Comparison of ENCODE assay signal across 8 cellular contexts in the genomic region with DNA sequence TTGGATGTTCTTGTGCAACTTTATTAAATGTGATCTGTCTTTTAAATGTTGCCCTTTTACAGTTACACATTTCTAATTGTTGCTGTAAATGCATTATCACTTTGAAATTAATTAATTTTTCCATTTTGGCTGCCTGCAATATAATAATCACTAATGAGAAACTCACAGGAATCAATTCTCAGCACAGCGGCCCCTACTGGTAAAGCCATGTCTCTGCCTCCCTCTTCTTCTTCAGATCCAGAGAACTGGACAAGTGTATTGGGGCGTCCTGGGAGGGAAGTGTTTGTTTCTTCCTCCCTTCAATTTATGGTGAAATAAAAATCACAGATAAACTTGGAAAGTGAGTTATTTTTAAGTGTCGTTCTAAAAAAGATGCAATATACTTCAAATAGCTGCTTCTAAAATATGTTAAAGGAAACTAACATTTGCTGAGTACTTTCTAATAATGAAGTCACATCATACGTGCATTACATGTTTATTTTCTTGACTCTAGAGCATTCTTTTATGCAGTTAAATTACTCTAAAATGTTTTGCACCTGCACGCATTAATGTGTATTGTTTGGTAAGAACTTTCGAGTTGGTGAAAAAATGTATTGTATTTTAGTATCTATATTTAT.
DNase-seq lines count a peak whose midpoint lies in the region; ATAC-seq, FAIRE-seq and TF ChIP-seq lines count a peak whose summit lies in the region.

No MANE protein-coding gene starts in this region.

- no peaks in the 10 kb centered on the region for H4K20me1 ChIP-seq in astrocyte (ENCODE audit: insufficient read depth, low read length)

- CTCF ChIA-PET in CD4-positive, alpha-beta T cell (lab: Charles Lee), result interaction anchor here (1.2 to 1.4 kb wide), 2 partner anchors 9 to 13 kb away, joined by 3 read pairs; no protein-coding TSS in a partner anchor

- TF ChIP-seq CTCF in CD4-positive, alpha-beta T cell (IDR thresholded peaks at IDR 0.05), result peak; percentile 86
- TF ChIP-seq CTCF in GM20000 (IDR thresholded peaks at IDR 0.05; ENCODE audit: extremely low read depth, missing control alignments), result peak; percentile 70
- peak; percentile 80 for TF ChIP-seq CTCF in astrocyte (IDR thresholded peaks at IDR 0.05; ENCODE audit: insufficient read depth, low read depth, low read length)
- peak; percentile 87 for TF ChIP-seq CTCF in kidney epithelial cell (IDR thresholded peaks at IDR 0.05; ENCODE audit: insufficient read depth, low read length, poor library complexity, severe bottlenecking)

- no peaks in the 10 kb centered on the region for H3K9me3 Mint-ChIP-seq in CD4-positive, alpha-beta T cell
- H3K9me3 Mint-ChIP-seq in astrocyte (ENCODE audit: unreplicated experiment), result no peaks in the 10 kb centered on the region
- H3K9me3 Mint-ChIP-seq in activated T-helper 2 cell treated with anti-CD3 and anti-CD28 coated beads, Interferon-gamma antibody, Interleukin-2, Interleukin-4, amounts not matched to agents 10 μg/mL and 5 μg/mL and 100 μg/mL, durations not matched to agents 14 hours and 24 hours and 36 hours, result no peaks in the 10 kb centered on the region

- no peak overlapping the region for H3K27ac Mint-ChIP-seq in CD4-positive, alpha-beta T cell
- H3K27ac Mint-ChIP-seq in astrocyte (ENCODE audit: unreplicated experiment), result no peak overlapping the region
- no peak overlapping the region for H3K27ac Mint-ChIP-seq in activated T-helper 2 cell treated with anti-CD3 and anti-CD28 coated beads, Interferon-gamma antibody, Interleukin-2, Interleukin-4, amounts not matched to agents 10 μg/mL and 5 μg/mL and 100 μg/mL, durations not matched to agents 14 hours and 24 hours and 36 hours

- intact Hi-C loops in CD4-positive, alpha-beta T cell (cut with DNase I, micrococcal nuclease), result loop anchor here in 1 of 2 experiments (5.0 kb wide), 1 partner anchor 315 kb away; no protein-coding TSS in a partner anchor
- intact Hi-C loops in activated T-helper 2 cell treated with anti-CD3 and anti-CD28 coated beads, Interferon-gamma antibody, Interleukin-2, Interleukin-4, amounts not matched to agents 10 μg/mL and 5 μg/mL and 100 μg/mL, durations not matched to agents 14 hours and 24 hours and 36 hours (cut with micrococcal nuclease), result no loop called here

- H3K27me3 ChIP-seq in CD4-positive, alpha-beta T cell (ENCODE audit: control insufficient read depth, insufficient read depth, low read length), result no peaks in the 10 kb centered on the region
- H3K27me3 ChIP-seq in astrocyte (ENCODE audit: insufficient read depth, low read length), result no peaks in the 10 kb centered on the region
- no peaks in the 10 kb centered on the region for H3K27me3 ChIP-seq in kidney epithelial cell (ENCODE audit: control insufficient read depth, insufficient read depth, low read length)

- FAIRE-seq in astrocyte (lab: Jason Lieb, UNC), result no peak

- H3K4me1 Mint-ChIP-seq in CD4-positive, alpha-beta T cell (ENCODE audit: low read depth), result no peaks in the 10 kb centered on the region
- H3K4me1 Mint-ChIP-seq in astrocyte (ENCODE audit: low read depth, unreplicated experiment), result peaks cover 5% of the 10 kb centered on the region
- no peaks in the 10 kb centered on the region for H3K4me1 Mint-ChIP-seq in activated T-helper 2 cell treated with anti-CD3 and anti-CD28 coated beads, Interferon-gamma antibody, Interleukin-2, Interleukin-4, amounts not matched to agents 10 μg/mL and 5 μg/mL and 100 μg/mL, durations not matched to agents 14 hours and 24 hours and 36 hours (ENCODE audit: low read depth)

- no peak overlapping the region for H3K27ac ChIP-seq in CD4-positive, alpha-beta T cell (ENCODE audit: low read depth, low read length)
- H3K27ac ChIP-seq in astrocyte (ENCODE audit: low read depth, low read length), result no peak overlapping the region

- no peak for ATAC-seq in CD4-positive, alpha-beta T cell (ENCODE audit: poor library complexity)
- ATAC-seq in GM18868 (IDR thresholded peaks at IDR 0.05; ENCODE audit: unreplicated experiment), result no peak

- H3K9me3 ChIP-seq in CD4-positive, alpha-beta T cell (ENCODE audit: control insufficient read depth, low read length), result no peaks in the 10 kb centered on the region
- H3K9me3 ChIP-seq in astrocyte (ENCODE audit: insufficient read depth, low read depth, low read length), result no peaks in the 10 kb centered on the region

- no peak overlapping the region for H3K4me3 Mint-ChIP-seq in CD4-positive, alpha-beta T cell
- H3K4me3 Mint-ChIP-seq in astrocyte (ENCODE audit: unreplicated experiment), result no peak overlapping the region
- H3K4me3 Mint-ChIP-seq in activated T-helper 2 cell treated with anti-CD3 and anti-CD28 coated beads, Interferon-gamma antibody, Interleukin-2, Interleukin-4, amounts not matched to agents 10 μg/mL and 5 μg/mL and 100 μg/mL, durations not matched to agents 14 hours and 24 hours and 36 hours (ENCODE audit: low read depth), result no peak overlapping the region

- peaks cover 18% of the 10 kb centered on the region for H3K36me3 Mint-ChIP-seq in CD4-positive, alpha-beta T cell (ENCODE audit: low read depth)
- H3K36me3 Mint-ChIP-seq in astrocyte (ENCODE audit: low read depth, unreplicated experiment), result no peaks in the 10 kb centered on the region
- H3K36me3 Mint-ChIP-seq in activated T-helper 2 cell treated with anti-CD3 and anti-CD28 coated beads, Interferon-gamma antibody, Interleukin-2, Interleukin-4, amounts not matched to agents 10 μg/mL and 5 μg/mL and 100 μg/mL, durations not matched to agents 14 hours and 24 hours and 36 hours (ENCODE audit: low read depth), result no peaks in the 10 kb centered on the region

- H3K36me3 ChIP-seq in astrocyte (ENCODE audit: insufficient read depth, low read length) (no peaks in the 10 kb centered on the region), kidney epithelial cell (ENCODE audit: control insufficient read depth, insufficient read depth, low read length) (no peaks in the 10 kb centered on the region)

- H3K9ac ChIP-seq in astrocyte (ENCODE audit: low read length), result no peak overlapping the region

- POLR2A ChIA-PET in CD4-positive, alpha-beta T cell (lab: Charles Lee), result no interaction called here

- no peaks in the 10 kb centered on the region for H3K79me2 ChIP-seq in astrocyte (ENCODE audit: insufficient read depth, low read length)

- no peaks in the 10 kb centered on the region for H3K27me3 Mint-ChIP-seq in CD4-positive, alpha-beta T cell
- no peaks in the 10 kb centered on the region for H3K27me3 Mint-ChIP-seq in astrocyte (ENCODE audit: low read depth, unreplicated experiment)
- no peaks in the 10 kb centered on the region for H3K27me3 Mint-ChIP-seq in activated T-helper 2 cell treated with anti-CD3 and anti-CD28 coated beads, Interferon-gamma antibody, Interleukin-2, Interleukin-4, amounts not matched to agents 10 μg/mL and 5 μg/mL and 100 μg/mL, durations not matched to agents 14 hours and 24 hours and 36 hours (ENCODE audit: low read depth)

- no peaks in the 10 kb centered on the region for H3K4me1 ChIP-seq in astrocyte (ENCODE audit: insufficient read depth, low read length)

- H3K4me2 ChIP-seq in astrocyte (ENCODE audit: low read length), result no peak overlapping the region

- peak in 6 of 10 experiments; percentile 7 to 21 (median 11) for DNase-seq in CD4-positive, alpha-beta T cell
- peak; percentile 42 for DNase-seq in GM20000 (ENCODE audit: low spot score)
- peak; percentile 32 for DNase-seq in RKO (ENCODE audit: low spot score)
- DNase-seq in astrocyte (ENCODE audit: low read depth), result no peak
- no peak for DNase-seq in kidney epithelial cell (ENCODE audit: low read depth)
- peak; percentile 8 for DNase-seq in stimulated activated naive CD4-positive, alpha-beta T cell treated with Interleukin-2 at 50 U/mL for 16 hours (lab: John Stamatoyannopoulos, UW)
- DNase-seq in activated T-helper 2 cell treated with anti-CD3 and anti-CD28 coated beads, Interferon-gamma antibody, Interleukin-2, Interleukin-4, amounts not matched to agents 10 μg/mL and 5 μg/mL and 100 μg/mL, durations not matched to agents 14 hours and 24 hours and 36 hours (ENCODE audit: low spot score), result no peak

- H2AFZ ChIP-seq in astrocyte (ENCODE audit: low read depth, low read length), result no peak overlapping the region

- H3K4me3 ChIP-seq in astrocyte (ENCODE audit: insufficient read depth, low read depth, low read length) (no peak overlapping the region), kidney epithelial cell (ENCODE audit: low read depth, low read length) (no peak overlapping the region)

Comparison
In these comparisons a context has a peak if more than half of its experiments do, and no peak if none do; other contexts are left out.
1. DNase-seq: peak in CD4-positive, alpha-beta T cell (6 of 10), GM20000 (single experiment), RKO (single experiment) and stimulated activated naive CD4-positive, alpha-beta T cell treated with Interleukin-2 at 50 U/mL for 16 hours (single experiment); none in astrocyte (single experiment), kidney epithelial cell (single experiment) and activated T-helper 2 cell treated with anti-CD3 and anti-CD28 coated beads, Interferon-gamma antibody, Interleukin-2, Interleukin-4, amounts not matched to agents 10 μg/mL and 5 μg/mL and 100 μg/mL, durations not matched to agents 14 hours and 24 hours and 36 hours (single experiment).
2. Peak in every context shown above with its lines, with median percentiles within 50 percentile points of each other: CTCF ChIP-seq.